Comparison of ENCODE assay signal across 8 cellular contexts in genomic region chr19:9309139-9309973, GRCh38. TPM values are rescaled to one million over a fixed set of nuclear protein-coding genes. Genes with fewer than 3 reads are reported as not detected.
DNase-seq lines count a peak whose midpoint lies in the region; TF ChIP-seq lines count a peak whose summit lies in the region.

Gene ZNF699 (minus strand): TSS chr19:9309838. CDS start chr19:9305119, 4,719 bp downstream.

- no peak within 1 kb of the TSS for H2AK5ac ChIP-seq in H9 (ENCODE audit: insufficient read length, low read length)

- H3K9me3 ChIP-seq in H9 (ENCODE audit: control insufficient read depth, low read depth, low read length) (peaks cover 16% of the 10 kb centered on the region), neuron (ENCODE audit: low read length) (peaks cover 6% of the 10 kb centered on the region)

- H3K9ac ChIP-seq in H9 (ENCODE audit: extremely low read depth, insufficient read length, low read length) = peak within 1 kb of the TSS; percentile 93

- peak within 1 kb of the TSS; percentile 92; the same call in 1 of the 2 replicates for H3K14ac ChIP-seq in H9 (ENCODE audit: insufficient read depth, low read length)

- H3K79me2 ChIP-seq in H9 (ENCODE audit: insufficient read depth, low read length) = no peaks in the 10 kb centered on the region

- no peak within 1 kb of the TSS for H2BK12ac ChIP-seq in H9 (ENCODE audit: insufficient read length, low read depth, low read length)

- no peaks in the 10 kb centered on the region for H4K20me1 ChIP-seq in H9 (ENCODE audit: control insufficient read depth, insufficient read depth, insufficient read length)

- H3T11ph ChIP-seq in H9 (ENCODE audit: low read length) = no peak within 1 kb of the TSS

- H2BK120ac ChIP-seq in H9 (ENCODE audit: low read depth, low read length, poor library complexity, severe bottlenecking) = no peak within 1 kb of the TSS

- H4K8ac ChIP-seq in H9 (replicated peaks; ENCODE audit: insufficient read length, low read depth, low read length) = no peak within 1 kb of the TSS

- peak within 1 kb of the TSS; percentile 97 for H3K4me3 ChIP-seq in neuron (ENCODE audit: low read length)

- H3K27me3 ChIP-seq in H9 (ENCODE audit: insufficient read depth, low read length) = no peaks in the 10 kb centered on the region
- no peaks in the 10 kb centered on the region for H3K27me3 ChIP-seq in neuron (ENCODE audit: insufficient read depth, low read length)

- no peak within 1 kb of the TSS for H3K27ac ChIP-seq in H9 (ENCODE audit: insufficient read length, low read depth, low read length)

- no peak within 1 kb of the TSS for H4K91ac ChIP-seq in H9 (ENCODE audit: insufficient read length, low read depth, low read length)

- H2BK20ac ChIP-seq in H9 (ENCODE audit: low read depth, low read length, poor library complexity, severe bottlenecking) = no peak within 1 kb of the TSS

- H3K4me3 Mint-ChIP-seq in H9 = peak within 1 kb of the TSS; percentile 90

- H3K4me2 ChIP-seq in H9 (ENCODE audit: insufficient read depth, insufficient read length, low read length) = peak within 1 kb of the TSS; percentile 72

- H3K4ac ChIP-seq in H9 (ENCODE audit: low read depth, low read length) = no peak within 1 kb of the TSS

- H3K79me1 ChIP-seq in H9 (ENCODE audit: insufficient read depth, low read depth, low read length, poor library complexity, severe bottlenecking) = no peaks in the 10 kb centered on the region

- H3K36me3 ChIP-seq in neuron (ENCODE audit: insufficient read depth, low read length) = no peaks in the 10 kb centered on the region

- peaks cover 7 to 9% of the 10 kb centered on the region in 2 experiments; a peak in 3 of 4 replicates for H3K4me1 Mint-ChIP-seq in H9

- H4K5ac ChIP-seq in H9 (ENCODE audit: insufficient read length, low read depth, low read length) = no peak within 1 kb of the TSS

- H3K4me1 ChIP-seq in H9 (ENCODE audit: insufficient read depth, low read length) (no peaks in the 10 kb centered on the region; the same call in 1 of the 2 replicates), neuron (ENCODE audit: insufficient read depth, low read length) (peaks cover 4% of the 10 kb centered on the region)

- peaks cover 2% of the 10 kb centered on the region for H3K27me3 Mint-ChIP-seq in H9 (ENCODE audit: low read depth)

- peak within 1 kb of the TSS; percentile 99 for H3K27ac Mint-ChIP-seq in H9

- peaks cover 2% of the 10 kb centered on the region for H3K23me2 ChIP-seq in H9 (ENCODE audit: insufficient read length, low read depth, low read length, poor library complexity, severe bottlenecking)

- no peak for TF ChIP-seq CTCF in H9 (conservative IDR thresholded peaks at IDR 0.05)

- H3K9me3 Mint-ChIP-seq in H9 = peaks cover 32 to 35% of the 10 kb centered on the region in 2 experiments

- DNase-seq in ELR (ENCODE audit: low read depth) = peak; percentile 99
- peak; percentile 98 for DNase-seq in H9
- DNase-seq in M059J (ENCODE audit: low read depth) = peak; percentile 98
- DNase-seq in SHP77 treated with DMSO at 0.1 percent for 48 hours (lab: John Stamatoyannopoulos, UW) = peak; percentile 91
- peak; percentile 98 for DNase-seq in activated gamma-delta T cell treated with anti-CD3 and anti-CD28 coated beads, Interleukin-2, amount 50 U/mL, for 16 hours (ENCODE audit: low read depth)
- peak; percentile 94 for DNase-seq in foreskin melanocyte
- peak; percentile 96 for DNase-seq in stromal cell of bone marrow (ENCODE audit: low read depth)

- peaks cover 9 to 13% (median 12%) of the 10 kb centered on the region in 3 experiments for H3K36me3 Mint-ChIP-seq in H9 (ENCODE audit: insufficient read depth in 1 of 3, low read depth in 3 of 3)

- no CpG with 5 or more reads among the region's 63 CpGs for WGBS in H9 (ENCODE audit: extremely low coverage, insufficient read length, low lambda C conversion rate)

- H3K23ac ChIP-seq in H9 (ENCODE audit: insufficient read length, low read depth, low read length) = no peak within 1 kb of the TSS

- no peak within 1 kb of the TSS for H2BK15ac ChIP-seq in H9 (ENCODE audit: low read depth, low read length)

- no peak within 1 kb of the TSS for H3K56ac ChIP-seq in H9 (ENCODE audit: insufficient read length, low read depth, low read length)

- H3K18ac ChIP-seq in H9 (ENCODE audit: insufficient read length, low read depth, low read length) = peak within 1 kb of the TSS; percentile 96

- H2BK5ac ChIP-seq in H9 (ENCODE audit: insufficient read length, low read length) = no peak within 1 kb of the TSS

- H2AFZ ChIP-seq in H9 (ENCODE audit: low read length) (peak within 1 kb of the TSS; percentile 98), neuron (ENCODE audit: low read depth, low read length) (peak within 1 kb of the TSS; percentile 97)

RNA-seq across cellular contexts. Expression of gene ZNF699, which starts in this region (rescaled TPM):
- 4.1 and 4.2 TPM in 2 replicates for total RNA-seq in H9 (2021)
- total RNA-seq in M059J (2014; rRNA removed; shearing (Covaris generic)) = 5.9 and 18.5 TPM in 2 replicates
